ENCODE assay signal across 8 cellular contexts in the genomic region with DNA sequence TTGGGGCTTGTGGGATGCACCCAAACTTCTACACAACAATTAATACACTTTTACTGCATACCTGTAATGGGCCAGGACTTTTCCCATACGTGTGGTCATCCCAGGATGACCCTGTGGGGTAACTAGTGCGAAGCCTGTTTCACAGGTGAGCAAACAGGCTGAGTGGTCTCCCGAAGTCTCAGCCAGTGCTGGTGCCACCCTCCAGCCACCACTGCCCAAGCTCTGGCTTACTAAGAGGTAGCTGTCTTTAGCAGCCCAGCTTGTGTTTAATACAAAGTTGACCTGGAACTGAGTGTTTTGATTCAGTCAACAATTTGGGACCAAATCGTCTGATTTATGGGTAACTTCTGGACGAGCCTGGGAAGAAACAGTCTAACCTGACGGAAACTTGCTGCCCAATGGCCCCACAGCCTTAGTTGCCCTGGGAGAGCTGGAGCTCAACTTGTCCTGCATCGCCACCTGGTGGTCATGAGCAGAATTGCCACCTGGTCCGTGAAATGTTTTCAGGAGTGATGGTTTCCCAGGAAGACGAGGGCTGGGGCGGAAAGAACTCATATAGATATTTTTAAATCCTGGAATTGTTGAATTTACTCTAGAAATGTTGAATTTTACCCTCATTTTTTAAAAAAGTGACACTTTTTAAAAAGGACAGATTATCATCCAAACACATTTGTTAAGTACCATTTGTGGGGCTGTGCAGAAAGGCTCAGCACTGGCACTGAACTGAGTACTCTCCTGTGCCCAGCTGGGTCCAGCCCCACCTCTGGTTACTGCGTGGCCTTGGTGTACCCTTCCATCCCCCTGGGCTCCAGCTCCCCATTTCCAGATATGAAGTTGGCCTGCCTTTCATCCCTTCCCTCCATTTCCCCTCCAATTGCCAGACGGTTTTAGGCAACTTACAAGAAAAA.
DNase-seq lines count a peak whose midpoint lies in the region; ATAC-seq and TF ChIP-seq lines count a peak whose summit lies in the region.

No MANE protein-coding gene starts in this region.

- H3K4me1 ChIP-seq in CD4-positive, CD25-positive, alpha-beta regulatory T cell (ENCODE audit: control insufficient read depth, insufficient read depth, low read length, poor library complexity, severe bottlenecking), result no peaks in the 10 kb centered on the region
- H3K4me1 ChIP-seq in colonic mucosa (no peaks in the 10 kb centered on the region), left lung (peaks cover 11 to 22% of the 10 kb centered on the region in 2 donors)

- no peaks in the 10 kb centered on the region for H3K9me3 ChIP-seq in CD4-positive, CD25-positive, alpha-beta regulatory T cell (ENCODE audit: control insufficient read depth in 2 of 2, low read length in 2 of 2)
- H3K9me3 ChIP-seq in colonic mucosa, result no peaks in the 10 kb centered on the region
- H3K9me3 ChIP-seq in left lung, result no peaks in the 10 kb centered on the region

- H3K4me3 ChIP-seq in CD4-positive, CD25-positive, alpha-beta regulatory T cell (ENCODE audit: low read depth, low read length), result no peak overlapping the region
- H3K4me3 ChIP-seq in colonic mucosa (no peak overlapping the region), left lung (no peak overlapping the region)

- H3K36me3 Mint-ChIP-seq in CD4-positive, CD25-positive, alpha-beta regulatory T cell, result no peaks in the 10 kb centered on the region

- no peak overlapping the region for H3K27ac Mint-ChIP-seq in CD4-positive, CD25-positive, alpha-beta regulatory T cell

- no peaks in the 10 kb centered on the region for H3K27me3 ChIP-seq in CD4-positive, CD25-positive, alpha-beta regulatory T cell (ENCODE audit: control insufficient read depth, insufficient read depth, low read length)
- H3K27me3 ChIP-seq in colonic mucosa, result no peaks in the 10 kb centered on the region
- H3K27me3 ChIP-seq in left lung, result no peaks in the 10 kb centered on the region

- H3K4me1 Mint-ChIP-seq in CD4-positive, CD25-positive, alpha-beta regulatory T cell, result peaks cover 0 to 3% (median 0%) of the 10 kb centered on the region in 4 donors

- TF ChIP-seq CTCF in colonic mucosa (IDR thresholded peaks at IDR 0.05), result peak; percentile 96
- TF ChIP-seq CTCF in left lung (IDR thresholded peaks at IDR 0.05), result peak; percentile 88 to 97

- no peaks in the 10 kb centered on the region for H3K9me3 Mint-ChIP-seq in CD4-positive, CD25-positive, alpha-beta regulatory T cell

- H3K4me3 Mint-ChIP-seq in CD4-positive, CD25-positive, alpha-beta regulatory T cell, result no peak overlapping the region

- no peak overlapping the region for H3K9ac ChIP-seq in colonic mucosa (ENCODE audit: low read depth in 2 of 2, low read length in 2 of 2)

- DNase-seq in CD4-positive, CD25-positive, alpha-beta regulatory T cell, result peak; percentile 64 to 73 (median 73)
- DNase-seq in H4 (ENCODE audit: low spot score) (peak; percentile 88), NCI-H345 (lab: John Stamatoyannopoulos, UW) (peak; percentile 82), colonic mucosa (peak; percentile 90), left lung (peak; percentile 80 to 88)
- DNase-seq in activated CD4-positive, alpha-beta T cell treated with anti-CD3 and anti-CD28 coated beads for 4 hours, result peak; percentile 62 to 81
- DNase-seq in stimulated activated CD4-positive, alpha-beta T cell treated with anti-CD3 and anti-CD28 coated beads, Interleukin-4, amount 100 ng/mL, for 48 hours (ENCODE audit: low read depth in 2 of 2), result peak; percentile 57 to 82

- H3K36me3 ChIP-seq in CD4-positive, CD25-positive, alpha-beta regulatory T cell (ENCODE audit: control insufficient read depth, insufficient read depth, low read length), result no peaks in the 10 kb centered on the region
- H3K36me3 ChIP-seq in colonic mucosa (no peaks in the 10 kb centered on the region), left lung (no peaks in the 10 kb centered on the region)

- H3K27me3 Mint-ChIP-seq in CD4-positive, CD25-positive, alpha-beta regulatory T cell, result no peaks in the 10 kb centered on the region

- intact Hi-C loops in colonic mucosa (cut with DNase I), result loop anchor here (2.0 kb wide), 1 partner anchor 235 kb away; no protein-coding TSS in a partner anchor
- intact Hi-C loops in left lung (cut with DNase I), result loop anchor here in 1 of 2 donors (5.0 kb wide), 1 partner anchor 235 kb away; no protein-coding TSS in a partner anchor

- peak; percentile 40 to 57 for ATAC-seq in CD4-positive, CD25-positive, alpha-beta regulatory T cell (ENCODE audit: low read depth in 2 of 2)
- peak; percentile 81 for ATAC-seq in left lung
- ATAC-seq in GM21619 (IDR thresholded peaks at IDR 0.05; ENCODE audit: unreplicated experiment), result no peak

- no peak overlapping the region for H3K27ac ChIP-seq in CD4-positive, CD25-positive, alpha-beta regulatory T cell (ENCODE audit: insufficient read depth, low read length, poor library complexity, severe bottlenecking)
- H3K27ac ChIP-seq in colonic mucosa, result no peak overlapping the region
- no peak overlapping the region for H3K27ac ChIP-seq in left lung
